Comparison of ENCODE assay signal across 15 cellular contexts in genomic region chr3:105526349-105527111, GRCh38.
A peak's percentile ranks its signal among the peaks of the same experiment; 100 is the strongest.
DNase-seq lines count a peak whose midpoint lies in the region; ATAC-seq and TF ChIP-seq lines count a peak whose summit lies in the region.
"Had no signal": no experiment of that assay in that cellular context is flagged by ENCODE, and none has a peak within 500 bp of the region (broad histone marks: within the 10 kb centered on the region; RNA-seq: fewer than 3 reads in every experiment).

No MANE protein-coding gene starts in this region.

- H3K9ac ChIP-seq in SK-N-SH (no peak overlapping the region), fibroblast of lung (ENCODE audit: insufficient read depth, low read length) (no peak overlapping the region), skeletal muscle satellite cell (ENCODE audit: low read depth, low read length) (no peak overlapping the region)

- no peak for TF ChIP-seq RAD21 in SK-N-SH (IDR thresholded peaks at IDR 0.05; ENCODE audit: low read length)

- WGBS in SK-N-SH (ENCODE audit: low lambda C conversion rate): 79% methylated on average over 4 of the region's 4 CpGs

- no peak overlapping the region for H3K4me3 ChIP-seq in SK-N-SH (ENCODE audit: low read depth in 2 of 2, low read length in 1 of 2)
- no peak overlapping the region for H3K4me3 ChIP-seq in fibroblast of lung (replicated peaks in 1 of 4; ENCODE audit: control extremely low read depth in 1 of 4, insufficient read depth in 1 of 4, low read depth in 3 of 4, low read length in 4 of 4)
- H3K4me3 ChIP-seq in skeletal muscle satellite cell (ENCODE audit: low read length): no peak overlapping the region
- H3K4me3 ChIP-seq: K562, left lung had no signal

- ATAC-seq in SK-N-SH treated with all-trans-retinoic acid at 6 μM for 48 hours: peak; percentile 40; the same call in 2 of the 3 replicates
- ATAC-seq in HG03039 (IDR thresholded peaks at IDR 0.05; ENCODE audit: unreplicated experiment): no peak
- ATAC-seq: K562, left lung had no signal

- TF ChIP-seq EP300 in SK-N-SH (IDR thresholded peaks at IDR 0.05; ENCODE audit: borderline replicate concordance in 1 of 2, low read depth in 1 of 2, low read length in 1 of 2): no peak

- H2AFZ ChIP-seq in SK-N-SH (ENCODE audit: low read depth) (no peak overlapping the region), fibroblast of lung (ENCODE audit: low read length) (no peak overlapping the region)

- H3K36me3 ChIP-seq in SK-N-SH (replicated peaks in 1 of 2; ENCODE audit: control insufficient read depth in 1 of 2, insufficient read depth in 2 of 2, low read length in 1 of 2) (peaks cover 29 to 56% of the 10 kb centered on the region in 2 experiments), fibroblast of lung (ENCODE audit: control insufficient read depth, insufficient read depth, low read length) (peaks cover 1% of the 10 kb centered on the region), skeletal muscle satellite cell (ENCODE audit: insufficient read depth, low read length) (peaks cover 23% of the 10 kb centered on the region)

- CTCF ChIA-PET in SK-N-SH (lab: Yijun Ruan, JAX): interaction anchor here (1.1 to 5.0 kb wide), 3 partner anchors 8 to 160 kb away, joined by 3 to 28 read pairs (median 4); partner anchors contain the start of gene ALCAM

- peaks cover 15% of the 10 kb centered on the region for H3F3A ChIP-seq in SK-N-SH (replicated peaks; ENCODE audit: insufficient read depth)

- DNase-seq in SK-N-SH (no peak), NCI-H748 treated with DMSO at 0.1 percent for 48 hours (lab: John Stamatoyannopoulos, UW) (peak; percentile 31), fibroblast of lung (ENCODE audit: low read depth in 2 of 2) (peak; percentile 25 to 73), NCI-H146 treated with DMSO at 0.1 percent for 48 hours (lab: John Stamatoyannopoulos, UW; ENCODE audit: unreplicated experiment) (no peak)
- no peak for DNase-seq in activated naive CD4-positive, alpha-beta T cell (lab: John Stamatoyannopoulos, UW)
- DNase-seq: activated naive CD4-positive, alpha-beta T cell treated with Interleukin-2 at 50 U/mL for 16 hours; DMS79 treated with DMSO at 0.1 percent for 48 hours; left lung; stimulated activated CD4-positive, alpha-beta T cell treated with anti-CD3 and anti-CD28 coated beads, Interleukin-15, amount 100 ng/mL, for 24 hours; stimulated activated CD8-positive, alpha-beta memory T cell treated with anti-CD3 and anti-CD28 coated beads, Interleukin-4, amount 100 ng/mL, for 48 hours had no signal

- H3K27me3 ChIP-seq in SK-N-SH (ENCODE audit: insufficient read depth) (no peaks in the 10 kb centered on the region), fibroblast of lung (ENCODE audit: control insufficient read depth, insufficient read depth, low read length) (no peaks in the 10 kb centered on the region), skeletal muscle satellite cell (ENCODE audit: control insufficient read depth, insufficient read depth, low read length) (no peaks in the 10 kb centered on the region)
- H3K27me3 ChIP-seq: left lung, neutrophil had no signal

- H3K4me1 ChIP-seq in SK-N-SH (ENCODE audit: control insufficient read depth in 1 of 2, insufficient read depth in 2 of 2, low read depth in 1 of 2, low read length in 1 of 2) (no peaks in the 10 kb centered on the region; a peak in 1 of 4 replicates), fibroblast of lung (ENCODE audit: control insufficient read depth, extremely low read depth, insufficient read depth, low read length) (peaks cover 8% of the 10 kb centered on the region), skeletal muscle satellite cell (ENCODE audit: control insufficient read depth, insufficient read depth, low read length) (peaks cover 49% of the 10 kb centered on the region)
- H3K4me1 ChIP-seq: left lung had no signal

- peaks cover 21% of the 10 kb centered on the region for H3K79me2 ChIP-seq in SK-N-SH (ENCODE audit: insufficient read depth)
- no peaks in the 10 kb centered on the region for H3K79me2 ChIP-seq in fibroblast of lung (ENCODE audit: control insufficient read depth, insufficient read depth, low read length)

- POLR2A ChIA-PET in SK-N-SH (lab: Yijun Ruan, JAX): no interaction called here

- H3K4me2 ChIP-seq in SK-N-SH (no peak overlapping the region), fibroblast of lung (ENCODE audit: extremely low read depth, insufficient read depth, low read length) (no peak overlapping the region), skeletal muscle satellite cell (ENCODE audit: low read length) (peak overlapping the region; percentile 4)

- no peak overlapping the region for H3K27ac ChIP-seq in SK-N-SH (ENCODE audit: low read depth in 2 of 2, low read length in 1 of 2)
- no peak overlapping the region for H3K27ac ChIP-seq in fibroblast of lung (ENCODE audit: insufficient read depth, low read length)
- H3K27ac ChIP-seq: left lung, neutrophil had no signal

- TF ChIP-seq CTCF in SK-N-SH (IDR thresholded peaks at IDR 0.05) (no peak), fibroblast of lung (conservative IDR thresholded peaks at IDR 0.05 in 1 of 2, IDR thresholded peaks at IDR 0.05 in 1 of 2; ENCODE audit: low read depth in 1 of 2, low read length in 2 of 2) (no peak)

- no peaks in the 10 kb centered on the region for H3K9me3 ChIP-seq in SK-N-SH
- no peaks in the 10 kb centered on the region for H3K9me3 ChIP-seq in fibroblast of lung (ENCODE audit: control insufficient read depth, insufficient read depth, low read depth, low read length)
- H3K9me3 ChIP-seq in skeletal muscle satellite cell (replicated peaks; ENCODE audit: low read length): no peaks in the 10 kb centered on the region
- H3K9me3 ChIP-seq: left lung, neutrophil had no signal

- no peaks in the 10 kb centered on the region for H3K9me2 ChIP-seq in SK-N-SH

- H4K20me1 ChIP-seq in SK-N-SH (ENCODE audit: insufficient read depth): no peaks in the 10 kb centered on the region
- H4K20me1 ChIP-seq in fibroblast of lung (ENCODE audit: control insufficient read depth, extremely low read depth, insufficient read depth, low read length): no peaks in the 10 kb centered on the region

TF ChIP-seq in SK-N-SH treated with all-trans-retinoic acid at 6 μM for 48 hours, 23 proteins besides CTCF, POLR2A, EP300 and RAD21:
- TF ChIP-seq ARNTL (CRISPR knock-in tag; IDR thresholded peaks at IDR 0.05; ENCODE audit: borderline replicate concordance, low read depth) (no peak), RARB (CRISPR knock-in tag; IDR thresholded peaks at IDR 0.05) (no peak), SNAI2 (CRISPR knock-in tag; IDR thresholded peaks at IDR 0.05) (no peak), TOX (CRISPR knock-in tag; IDR thresholded peaks at IDR 0.05; ENCODE audit: borderline replicate concordance) (no peak)

TF ChIP-seq in SK-N-SH, 30 proteins besides CTCF, POLR2A, EP300 and RAD21:
- TF ChIP-seq USF2 (IDR thresholded peaks at IDR 0.05; ENCODE audit: borderline replicate concordance, low read depth, low read length) (no peak), MEF2A (IDR thresholded peaks at IDR 0.05; ENCODE audit: borderline replicate concordance, low read depth) (no peak), MXI1 (IDR thresholded peaks at IDR 0.05; ENCODE audit: low read depth, low read length) (no peak)

Comparison
In these comparisons a context has a peak if more than half of its experiments do, and no peak if none do; other contexts are left out.
1. DNase-seq: peak in NCI-H748 treated with DMSO at 0.1 percent for 48 hours (single experiment) and fibroblast of lung (2 of 2); none in SK-N-SH (single experiment), activated naive CD4-positive, alpha-beta T cell (0 of 4) and NCI-H146 treated with DMSO at 0.1 percent for 48 hours (single experiment).